1 cellular context compared by ENCODE assay signal in the genomic region with DNA sequence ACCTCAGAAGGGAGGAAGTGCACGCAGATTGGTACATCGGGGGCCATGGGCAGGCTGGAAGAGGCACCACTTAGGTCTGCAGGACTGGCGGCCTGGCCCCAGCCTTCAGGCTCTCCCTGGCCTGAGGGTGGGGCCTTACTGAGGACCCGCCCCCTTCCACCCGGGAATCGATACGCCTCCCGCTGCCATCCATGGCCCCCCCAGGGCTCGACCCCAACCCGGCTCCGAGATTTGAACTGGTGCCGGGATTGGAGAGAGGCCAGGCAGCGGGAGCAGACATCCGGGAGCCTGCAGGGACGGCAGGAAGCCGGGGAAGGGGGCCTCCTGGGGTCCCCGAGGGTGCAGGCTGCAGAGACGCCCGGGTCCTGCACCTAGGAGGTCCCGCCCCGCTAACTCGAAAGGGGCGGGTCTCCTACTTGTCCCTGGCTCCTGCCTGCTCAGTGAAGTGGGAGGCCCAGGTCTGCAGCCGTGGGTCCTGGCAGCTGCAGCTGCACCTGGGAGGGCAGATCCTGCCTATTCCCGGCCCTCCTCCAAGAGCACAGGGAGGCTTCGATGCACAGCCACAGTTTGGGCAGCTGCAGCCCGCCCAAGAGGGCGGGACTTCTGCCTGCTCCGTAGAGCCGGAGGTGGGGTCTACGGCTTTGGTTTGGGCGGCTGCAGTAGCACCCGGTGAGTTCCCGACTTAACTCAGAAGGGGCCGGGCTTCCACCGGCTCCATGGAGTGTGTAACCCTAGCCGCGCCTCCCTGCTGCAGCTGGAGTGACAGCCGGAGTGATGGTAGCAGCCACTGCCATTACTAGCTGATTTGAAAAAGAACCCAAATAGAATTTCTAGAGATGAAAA.
TF ChIP-seq lines count a peak whose summit lies in the region.

No MANE protein-coding gene starts in this region.

TF ChIP-seq in IMR-90, 13 proteins besides CTCF, POLR2A, EP300 and RAD21:
- no peak for TF ChIP-seq MXI1 (IDR thresholded peaks at IDR 0.05; ENCODE audit: borderline replicate concordance, low read depth, low read length)
